ENCODE assay signal across 22 cellular contexts in genomic region chr20:15163632-15164031, GRCh38.
DNase-seq lines count a peak whose midpoint lies in the region; ATAC-seq, FAIRE-seq and TF ChIP-seq lines count a peak whose summit lies in the region.
"Had no signal": no experiment of that assay in that cellular context is flagged by ENCODE, and none has a peak within 500 bp of the region (broad histone marks: within the 10 kb centered on the region; RNA-seq: fewer than 3 reads in every experiment).

No MANE protein-coding gene starts in this region.

- no peak overlapping the region for H3K56ac ChIP-seq in IMR-90 (ENCODE audit: extremely low read depth, insufficient read depth, low read length)

- POLR2A ChIA-PET in IMR-90 (lab: Charles Lee; ENCODE audit: unreplicated experiment) (no interaction called here), PC-3 (lab: Charles Lee; ENCODE audit: unreplicated experiment) (interaction anchor here (0.6 kb wide), 1 partner anchor 1041 kb away, joined by 5 read pairs; no protein-coding TSS in a partner anchor), Caco-2 (lab: Charles Lee) (interaction anchor here (0.6 kb wide), 1 partner anchor 69 kb away, joined by 3 read pairs; no protein-coding TSS in a partner anchor)

- FAIRE-seq in small intestine (lab: Jason Lieb, UNC), result peak; percentile 71
- FAIRE-seq: GM12892, GM18507 had no signal

- no peak overlapping the region for H3K4me3 Mint-ChIP-seq in Caco-2 (ENCODE audit: unreplicated experiment)
- H3K4me3 Mint-ChIP-seq: CD14-positive monocyte; CD4-positive, alpha-beta memory T cell; HFFc6 had no signal

- no peak overlapping the region for H3K23ac ChIP-seq in IMR-90 (ENCODE audit: low read depth, low read length)

- H3K4ac ChIP-seq in IMR-90 (ENCODE audit: low read depth, low read length), result no peak overlapping the region

- no peak overlapping the region for H2BK20ac ChIP-seq in IMR-90 (ENCODE audit: low read depth, low read length)

- H4K20me1 ChIP-seq in IMR-90 (ENCODE audit: insufficient read depth, low read length), result no peaks in the 10 kb centered on the region
- H4K20me1 ChIP-seq in PC-3 (ENCODE audit: low read length), result no peaks in the 10 kb centered on the region
- H4K20me1 ChIP-seq: BLaER1 had no signal

- H3K36me3 Mint-ChIP-seq in Caco-2 (ENCODE audit: insufficient read depth, unreplicated experiment), result no peaks in the 10 kb centered on the region
- H3K36me3 Mint-ChIP-seq: CD14-positive monocyte; CD4-positive, alpha-beta memory T cell; IgD-negative memory B cell had no signal

- H3K4me1 ChIP-seq in IMR-90 (ENCODE audit: control insufficient read depth, insufficient read depth, low read length), result no peaks in the 10 kb centered on the region
- peaks cover 2% of the 10 kb centered on the region; the same call in 1 of the 2 replicates for H3K4me1 ChIP-seq in PC-3 (ENCODE audit: insufficient read depth, low read length)
- no peaks in the 10 kb centered on the region for H3K4me1 ChIP-seq in small intestine (ENCODE audit: control insufficient read depth in 2 of 2, insufficient read depth in 1 of 2, low read depth in 1 of 2, low read length in 1 of 2)
- H3K4me1 ChIP-seq in Caco-2, result no peaks in the 10 kb centered on the region

- TF ChIP-seq RAD21 in IMR-90 (IDR thresholded peaks at IDR 0.05; ENCODE audit: low read length), result no peak

- H4K8ac ChIP-seq in IMR-90 (ENCODE audit: low read depth in 2 of 2, low read length in 2 of 2), result no peak overlapping the region

- no peak for ATAC-seq in IMR-90 (ENCODE audit: low read depth)
- peak; percentile 81 for ATAC-seq in PC-3
- ATAC-seq: HCT116 had no signal

- H3K36me3 ChIP-seq in IMR-90 (ENCODE audit: control insufficient read depth, insufficient read depth, low read length) (no peaks in the 10 kb centered on the region), PC-3 (ENCODE audit: low read depth, low read length) (no peaks in the 10 kb centered on the region), small intestine (ENCODE audit: control insufficient read depth in 2 of 2, insufficient read depth in 2 of 2, low read length in 2 of 2) (no peaks in the 10 kb centered on the region), Caco-2 (ENCODE audit: control insufficient read depth, insufficient read depth, low read length) (no peaks in the 10 kb centered on the region)
- H3K36me3 ChIP-seq: BLaER1 had no signal

- H3K4me2 ChIP-seq in IMR-90 (ENCODE audit: low read depth, low read length) (no peak overlapping the region), PC-3 (ENCODE audit: low read length) (no peak overlapping the region)

- H3K27me3 ChIP-seq in IMR-90 (ENCODE audit: control insufficient read depth, insufficient read depth, low read length) (no peaks in the 10 kb centered on the region), PC-3 (ENCODE audit: low read length) (no peaks in the 10 kb centered on the region), small intestine (ENCODE audit: control insufficient read depth in 2 of 2, insufficient read depth in 2 of 2, low read length in 2 of 2) (no peaks in the 10 kb centered on the region), Caco-2 (replicated peaks; ENCODE audit: control insufficient read depth, insufficient read depth, low read length) (no peaks in the 10 kb centered on the region)
- H3K27me3 ChIP-seq: BLaER1 had no signal

- H3K79me2 ChIP-seq in PC-3 (ENCODE audit: low read length), result no peaks in the 10 kb centered on the region

- H3K9ac ChIP-seq in IMR-90 (ENCODE audit: low read depth, low read length) (no peak overlapping the region), PC-3 (ENCODE audit: low read length) (no peak overlapping the region)
- H3K9ac ChIP-seq: BLaER1 had no signal

- no peak overlapping the region for H3K27ac Mint-ChIP-seq in Caco-2 (ENCODE audit: unreplicated experiment)
- H3K27ac Mint-ChIP-seq: CD4-positive, alpha-beta memory T cell; HFFc6; IgD-negative memory B cell had no signal

- no peaks in the 10 kb centered on the region for H3K9me1 ChIP-seq in IMR-90 (ENCODE audit: insufficient read depth, low read length)

- H3K9me3 ChIP-seq in IMR-90 (ENCODE audit: control insufficient read depth, insufficient read depth, low read length) (peaks cover 4% of the 10 kb centered on the region), PC-3 (ENCODE audit: low read length) (peaks cover 8% of the 10 kb centered on the region; the same call in 1 of the 2 replicates), small intestine (ENCODE audit: control insufficient read depth, low read depth) (no peaks in the 10 kb centered on the region), Caco-2 (no peaks in the 10 kb centered on the region)

- no peak overlapping the region for H2AFZ ChIP-seq in IMR-90 (replicated peaks; ENCODE audit: low read length, poor library complexity)
- no peak overlapping the region for H2AFZ ChIP-seq in PC-3 (ENCODE audit: low read length)

- H2AK9ac ChIP-seq in IMR-90 (replicated peaks; ENCODE audit: low read depth, low read length, poor library complexity), result no peak overlapping the region

- intact Hi-C loops in IMR-90 (cut with micrococcal nuclease) (no loop called here), PC-3 (cut with micrococcal nuclease) (no loop called here), Caco-2 (cut with micrococcal nuclease; ENCODE audit: unreplicated experiment) (no loop called here)

- no peaks in the 10 kb centered on the region for H3K9me2 ChIP-seq in PC-3 (replicated peaks; ENCODE audit: low read length)

- TF ChIP-seq CTCF in IMR-90 (conservative IDR thresholded peaks at IDR 0.05; ENCODE audit: low read depth, low read length) (no peak), PC-3 (conservative IDR thresholded peaks at IDR 0.05; ENCODE audit: low read depth, low read length) (no peak), Caco-2 (IDR thresholded peaks at IDR 0.05; ENCODE audit: insufficient read depth in 1 of 2, low read depth in 1 of 2, low read length in 1 of 2, severe bottlenecking in 1 of 2, unreplicated experiment in 1 of 2) (no peak)

- H4K5ac ChIP-seq in IMR-90 (ENCODE audit: low read depth, low read length), result no peak overlapping the region

- H2BK15ac ChIP-seq in IMR-90 (ENCODE audit: low read depth, low read length), result no peak overlapping the region

- H2BK5ac ChIP-seq in IMR-90 (ENCODE audit: low read depth, low read length, poor library complexity, severe bottlenecking), result no peak overlapping the region

- peak; percentile 17 for DNase-seq in NCI-H146 (lab: John Stamatoyannopoulos, UW)
- DNase-seq in NCI-H146 treated with DMSO at 0.1 percent for 48 hours (lab: John Stamatoyannopoulos, UW; ENCODE audit: unreplicated experiment), result no peak
- DNase-seq in IMR-90, result no peak
- peak; percentile 63 for DNase-seq in PC-3
- peak; percentile 46 for DNase-seq in small intestine
- DNase-seq in activated T-cell treated with anti-CD3 and anti-CD28 coated beads, Interleukin-2, amount 50 U/mL, for 1 hour, result no peak
- no peak for DNase-seq in stimulated activated CD4-positive, alpha-beta T cell treated with anti-CD3 and anti-CD28 coated beads, Interleukin-12 subunit alpha, Interleukin-12 subunit beta, amount 100 ng/mL, for 4 hours
- no peak for DNase-seq in Caco-2
- DNase-seq: Calu3; CD4-positive, alpha-beta memory T cell; GDM1; GOT3; H7; HFFc6 had no signal

- no peak overlapping the region for H3K4me3 ChIP-seq in IMR-90 (ENCODE audit: insufficient read depth, low read depth, low read length)
- no peak overlapping the region for H3K4me3 ChIP-seq in PC-3 (ENCODE audit: low read length)
- H3K4me3 ChIP-seq in small intestine (ENCODE audit: low read depth in 1 of 2, low read length in 2 of 2), result no peak overlapping the region
- H3K4me3 ChIP-seq in Caco-2 (ENCODE audit: low read depth, low read length), result no peak overlapping the region
- H3K4me3 ChIP-seq: BLaER1 had no signal

- TF ChIP-seq POLR2A in IMR-90 (IDR thresholded peaks at IDR 0.05; ENCODE audit: low read depth, low read length), result no peak

- H3K14ac ChIP-seq in IMR-90 (replicated peaks; ENCODE audit: low read depth, low read length), result no peak overlapping the region

- H4K91ac ChIP-seq in IMR-90 (ENCODE audit: insufficient read depth, low read depth, low read length), result no peak overlapping the region

- no peaks in the 10 kb centered on the region for H3K9me3 Mint-ChIP-seq in Caco-2 (ENCODE audit: unreplicated experiment)
- H3K9me3 Mint-ChIP-seq: IgD-negative memory B cell had no signal

- H3K79me1 ChIP-seq in IMR-90 (ENCODE audit: low read depth in 1 of 2, low read length in 2 of 2), result no peaks in the 10 kb centered on the region

- H3K18ac ChIP-seq in IMR-90 (ENCODE audit: low read depth, low read length), result no peak overlapping the region

- in situ Hi-C loops in IMR-90 (cut with MboI; ENCODE audit: low sequenced_read_pairs), result no loop called here

- no peak overlapping the region for H2AK5ac ChIP-seq in IMR-90 (ENCODE audit: low read depth, low read length)

- no peak overlapping the region for H3K27ac ChIP-seq in IMR-90 (ENCODE audit: insufficient read depth, low read length)
- peak overlapping the region; percentile 11 for H3K27ac ChIP-seq in PC-3 (ENCODE audit: low read length)
- no peak overlapping the region for H3K27ac ChIP-seq in small intestine (ENCODE audit: low read depth in 1 of 2, low read length in 1 of 2)
- H3K27ac ChIP-seq: 22Rv1, HL-60 had no signal

- H2BK120ac ChIP-seq in IMR-90 (ENCODE audit: low read depth, low read length), result no peak overlapping the region

- CTCF ChIA-PET in IMR-90 (lab: Yijun Ruan, JAX), result no interaction called here
- CTCF ChIA-PET in PC-3 (lab: Charles Lee), result no interaction called here
- CTCF ChIA-PET in Caco-2 (lab: Charles Lee), result no interaction called here

- dilution Hi-C loops in IMR-90 (cut with HindIII; ENCODE audit: low sequenced_read_pairs, unreplicated experiment), result no loop called here

- H3F3A ChIP-seq in PC-3 (ENCODE audit: low read length, unreplicated experiment), result no peaks in the 10 kb centered on the region

- no TSS peak for BruUV-seq in IMR-90 (replicated peaks; lab: Mats Ljungman, UMichigan)
- BruUV-seq in PC-3 (replicated peaks; lab: Mats Ljungman, UMichigan), result no TSS peak
- no TSS peak for BruUV-seq in Caco-2 (replicated peaks; lab: Mats Ljungman, UMichigan)

- H3K4me1 Mint-ChIP-seq in Caco-2 (ENCODE audit: low read depth, unreplicated experiment), result no peaks in the 10 kb centered on the region

- no peaks in the 10 kb centered on the region for H3K27me3 Mint-ChIP-seq in Caco-2 (ENCODE audit: insufficient read depth, unreplicated experiment)
- H3K27me3 Mint-ChIP-seq: CD4-positive, alpha-beta memory T cell had no signal

TF ChIP-seq in IMR-90, 13 proteins besides CTCF, POLR2A, EP300 and RAD21:
- TF ChIP-seq USF2 (IDR thresholded peaks at IDR 0.05; ENCODE audit: low read depth, low read length) (no peak), MAFK (IDR thresholded peaks at IDR 0.05; ENCODE audit: low read depth, low read length) (peak; percentile 51)

Comparison
In these comparisons a context has a peak if more than half of its experiments do, and no peak if none do; other contexts are left out.
1. DNase-seq: peak in NCI-H146 (single experiment), PC-3 (single experiment) and small intestine (single experiment); none in NCI-H146 treated with DMSO at 0.1 percent for 48 hours (single experiment), IMR-90 (single experiment), activated T-cell treated with anti-CD3 and anti-CD28 coated beads, Interleukin-2, amount 50 U/mL, for 1 hour (single experiment), stimulated activated CD4-positive, alpha-beta T cell treated with anti-CD3 and anti-CD28 coated beads, Interleukin-12 subunit alpha, Interleukin-12 subunit beta, amount 100 ng/mL, for 4 hours (single experiment) and Caco-2 (0 of 2).